ENCODE assay signal across 20 cellular contexts in the genomic region with DNA sequence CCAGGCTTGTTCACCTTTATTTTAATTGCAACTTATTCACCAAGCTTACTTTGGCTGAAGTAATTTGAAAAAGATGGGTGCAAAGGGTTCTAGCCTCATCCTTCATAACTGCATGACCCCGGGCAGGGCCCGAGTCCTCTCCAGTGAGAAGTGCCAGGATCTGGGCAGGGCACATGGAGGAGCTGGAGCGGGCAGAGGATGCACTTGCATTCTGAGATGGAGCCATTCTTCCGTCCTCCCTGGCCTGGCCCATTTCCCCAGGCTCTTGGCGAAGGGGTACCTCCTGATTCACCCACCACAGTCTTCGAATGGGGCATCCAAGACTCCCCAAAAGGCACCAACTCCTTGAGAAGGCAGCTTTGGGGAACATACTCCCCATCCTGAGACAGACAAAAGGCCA.
"Had no signal": no experiment of that assay in that cellular context is flagged by ENCODE, and none has a peak within 500 bp of the region (broad histone marks: within the 10 kb centered on the region; RNA-seq: fewer than 3 reads in every experiment).

No MANE protein-coding gene starts in this region.

- H3K4me3 ChIP-seq: hepatocyte, prostate gland had no signal

- H3K9me3 Mint-ChIP-seq: activated B cell treated with CpG ODN at 0.5 μM for 24 hours; activated CD4-positive, alpha-beta memory T cell treated with anti-CD3 and anti-CD28 coated beads, Interleukin-2, amount 10 ng/mL, durations not matched to agents 7 days and 5 days; activated naive CD4-positive, alpha-beta T cell treated with anti-CD3 and anti-CD28 coated beads, Interleukin-2, amount 50 U/mL, for 24 hours; nephron progenitor cell; stimulated activated memory B cell treated with anti-CD40 and anti-IgM and Interleukin-4, amounts not matched to agents 10 μg/mL and 1 μg/mL and 100 μg/mL, for 72 hours had no signal

- H3K4me3 Mint-ChIP-seq: activated B cell treated with CpG ODN at 0.5 μM for 24 hours; activated CD4-positive, alpha-beta memory T cell treated with anti-CD3 and anti-CD28 coated beads, Interleukin-2, amount 10 ng/mL, durations not matched to agents 7 days and 5 days; activated CD8-positive, alpha-beta memory T cell treated with anti-CD3 and anti-CD28 coated beads, Interleukin-2, amount 10 ng/mL, durations not matched to agents 7 days and 5 days; activated naive CD4-positive, alpha-beta T cell treated with anti-CD3 and anti-CD28 coated beads, Interleukin-2, amount 50 U/mL, for 24 hours; nephron progenitor cell; stimulated activated memory B cell treated with anti-CD40 and anti-IgM and Interleukin-4, amounts not matched to agents 10 μg/mL and 1 μg/mL and 100 μg/mL, for 72 hours had no signal

- H3K4me1 ChIP-seq: prostate gland had no signal

- H3K36me3 Mint-ChIP-seq: activated CD8-positive, alpha-beta memory T cell treated with anti-CD3 and anti-CD28 coated beads, Interleukin-2, amount 10 ng/mL, durations not matched to agents 7 days and 5 days; activated naive CD4-positive, alpha-beta T cell treated with anti-CD3 and anti-CD28 coated beads, Interleukin-2, amount 50 U/mL, for 24 hours; stimulated activated memory B cell treated with anti-CD40 and anti-IgM and Interleukin-4, amounts not matched to agents 10 μg/mL and 1 μg/mL and 100 μg/mL, for 72 hours had no signal

- H3K27ac Mint-ChIP-seq: activated B cell treated with CpG ODN at 0.5 μM for 24 hours; activated CD4-positive, alpha-beta memory T cell treated with anti-CD3 and anti-CD28 coated beads, Interleukin-2, amount 10 ng/mL, durations not matched to agents 7 days and 5 days; activated CD8-positive, alpha-beta memory T cell treated with anti-CD3 and anti-CD28 coated beads, Interleukin-2, amount 10 ng/mL, durations not matched to agents 7 days and 5 days; activated naive CD4-positive, alpha-beta T cell treated with anti-CD3 and anti-CD28 coated beads, Interleukin-2, amount 50 U/mL, for 24 hours; nephron progenitor cell had no signal

- H3K9me3 ChIP-seq: prostate gland, tibial nerve had no signal

- FAIRE-seq: islet of Langerhans had no signal

- H3K27me3 ChIP-seq: foreskin keratinocyte, hepatocyte, tibial nerve had no signal

- H3K36me3 ChIP-seq: prostate gland, tibial nerve had no signal

- H3K27ac ChIP-seq: epithelial cell of prostate, foreskin keratinocyte, hepatocyte, prostate gland had no signal

- ATAC-seq: activated CD8-positive, alpha-beta memory T cell treated with anti-CD3 and anti-CD28 coated beads, Interleukin-2, amount 10 ng/mL, durations not matched to agents 7 days and 5 days; foreskin keratinocyte; left colon; right cardiac atrium; stimulated activated memory B cell treated with anti-CD40 and anti-IgM and Interleukin-4, amounts not matched to agents 10 μg/mL and 1 μg/mL and 100 μg/mL, for 72 hours had no signal

- DNase-seq: activated B cell treated with CpG ODN at 0.5 μM for 24 hours; activated CD4-positive, alpha-beta memory T cell treated with anti-CD3 and anti-CD28 coated beads, Interleukin-2, amount 10 ng/mL, durations not matched to agents 7 days and 5 days; activated CD4-positive, alpha-beta T cell treated with anti-CD3 and anti-CD28 coated beads for 48 hours; activated CD8-positive, alpha-beta memory T cell treated with anti-CD3 and anti-CD28 coated beads, Interleukin-2, amount 10 ng/mL, durations not matched to agents 7 days and 5 days; activated effector memory CD4-positive, alpha-beta T cell treated with anti-CD3 and anti-CD28 coated beads, Interleukin-2, amount 50 U/mL, for 16 hours; activated T-cell treated with anti-CD3 and anti-CD28 coated beads, Interleukin-2, amount 50 U/mL, for 1 hour; foreskin keratinocyte; midbrain; nephron progenitor cell; occipital lobe; stimulated activated CD4-positive, alpha-beta T cell treated with anti-CD3 and anti-CD28 coated beads, Interleukin-4, amount 100 ng/mL, for 4 hours had no signal

- H3K27me3 Mint-ChIP-seq: activated B cell treated with CpG ODN at 0.5 μM for 24 hours; activated naive CD4-positive, alpha-beta T cell treated with anti-CD3 and anti-CD28 coated beads, Interleukin-2, amount 50 U/mL, for 24 hours; stimulated activated memory B cell treated with anti-CD40 and anti-IgM and Interleukin-4, amounts not matched to agents 10 μg/mL and 1 μg/mL and 100 μg/mL, for 72 hours had no signal
